1 cellular context compared by ENCODE assay signal in genomic region chr20:44355503-44356352, GRCh38.
TF ChIP-seq lines count a peak whose summit lies in the region.

Gene HNF4A, plus strand, starts transcription at chr20:44355699. Its CDS starts 106 bp downstream, at chr20:44355805.

TF ChIP-seq in GM23338, 12 proteins besides CTCF, POLR2A, EP300 and RAD21 (continued from another document):
- TF ChIP-seq ZNF462 (CRISPR knock-in tag; IDR thresholded peaks at IDR 0.05) (no peak), CREB1 (CRISPR knock-in tag; IDR thresholded peaks at IDR 0.05; ENCODE audit: low read depth) (no peak), NANOG (IDR thresholded peaks at IDR 0.05; ENCODE audit: borderline replicate concordance) (no peak), REST (IDR thresholded peaks at IDR 0.05; ENCODE audit: unreplicated experiment) (no peak), ZNF114 (CRISPR knock-in tag; IDR thresholded peaks at IDR 0.05) (no peak), EZH2phosphoT487 (IDR thresholded peaks at IDR 0.05; ENCODE audit: unreplicated experiment) (no peak), POLR2AphosphoS5 (IDR thresholded peaks at IDR 0.05; ENCODE audit: low read depth) (no peak), EZH2 (IDR thresholded peaks at IDR 0.05; ENCODE audit: low read depth, unreplicated experiment) (no peak), JUNB (IDR thresholded peaks at IDR 0.05; ENCODE audit: unreplicated experiment) (no peak)
